In the genomic region with DNA sequence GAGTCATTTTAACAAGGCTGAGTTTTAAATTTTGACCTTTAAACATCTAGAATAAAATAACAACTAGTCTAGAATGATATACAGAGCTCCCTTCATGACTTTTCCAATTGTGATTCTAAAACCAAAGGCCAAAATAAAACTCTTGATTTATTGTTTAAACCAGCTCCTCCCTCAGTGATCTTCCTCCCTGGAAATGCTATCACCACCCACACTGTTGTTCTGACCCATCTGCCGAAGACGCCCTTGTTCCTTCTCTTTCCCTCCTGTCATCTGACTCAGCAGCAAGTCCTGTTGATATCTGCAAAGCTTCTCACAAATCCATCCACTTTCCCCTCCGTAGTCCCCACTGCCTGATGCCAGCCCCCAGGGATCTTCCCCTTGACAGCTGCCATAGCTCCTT, we compare ENCODE assay signal across 21 cellular contexts.
DNase-seq lines count a peak whose midpoint lies in the region; ATAC-seq and TF ChIP-seq lines count a peak whose summit lies in the region.
"Had no signal": no experiment of that assay in that cellular context is flagged by ENCODE, and none has a peak within 500 bp of the region (broad histone marks: within the 10 kb centered on the region; RNA-seq: fewer than 3 reads in every experiment).

No MANE protein-coding gene starts in this region.

- no peaks in the 10 kb centered on the region for H3K36me3 ChIP-seq in GM23248 (ENCODE audit: low read depth)
- no peaks in the 10 kb centered on the region for H3K36me3 ChIP-seq in esophagus squamous epithelium
- H3K36me3 ChIP-seq: BLaER1 treated with 17β-estradiol and CSF1 and Interleukin-3, amounts not matched to agents 10 nM and 100 nM had no signal

- TF ChIP-seq POLR2A in esophagus squamous epithelium (IDR thresholded peaks at IDR 0.05): no peak

- H4K20me1 ChIP-seq in GM23248 (ENCODE audit: insufficient read depth): no peaks in the 10 kb centered on the region
- H4K20me1 ChIP-seq: BLaER1 treated with 17β-estradiol and CSF1 and Interleukin-3, amounts not matched to agents 10 nM and 100 nM had no signal

- in situ Hi-C loops in GM23248 (cut with MboI): no loop called here

- ATAC-seq in GM18502 (IDR thresholded peaks at IDR 0.05; ENCODE audit: poor library complexity, unreplicated experiment) (no peak), GM18517 (IDR thresholded peaks at IDR 0.05; ENCODE audit: unreplicated experiment) (no peak)
- ATAC-seq: HCT116 had no signal

- intact Hi-C loops in esophagus squamous epithelium (cut with DNase I): no loop called here

- peaks cover 36% of the 10 kb centered on the region for H3K4me1 Mint-ChIP-seq in nephron progenitor cell
- H3K4me1 Mint-ChIP-seq: B cell; CD4-positive, CD25-positive, alpha-beta regulatory T cell; CD8-positive, alpha-beta memory T cell had no signal

- WGBS in GM23248 (ENCODE audit: low coverage in 1 of 2, low lambda C conversion rate in 2 of 2, missing lambda C conversion rate in 2 of 2), 2 experiments: 23 to 46% methylated on average over 3 of the region's 3 CpGs
- 65 to 66% methylated on average over 3 of the region's 3 CpGs for WGBS in esophagus squamous epithelium, 2 donors

- H3K9me3 Mint-ChIP-seq in nephron progenitor cell: peaks cover 15% of the 10 kb centered on the region

- H3F3A ChIP-seq in GM23248 (ENCODE audit: insufficient read depth): no peaks in the 10 kb centered on the region

- H3K27ac ChIP-seq in GM23248 (no peak overlapping the region), esophagus squamous epithelium (no peak overlapping the region)
- H3K27ac ChIP-seq: BLaER1 treated with 17β-estradiol and CSF1 and Interleukin-3, amounts not matched to agents 10 nM and 100 nM had no signal

- no peaks in the 10 kb centered on the region for H3K79me2 ChIP-seq in GM23248 (ENCODE audit: insufficient read depth)

- peak; percentile 50 for DNase-seq in GM23248
- DNase-seq in NCI-H524 treated with DMSO at 0.1 percent for 48 hours (lab: John Stamatoyannopoulos, UW): peak; percentile 18
- peak; percentile 40 for DNase-seq in fibroblast of mammary gland (ENCODE audit: low read depth)
- no peak for DNase-seq in nephron progenitor cell
- DNase-seq in stimulated activated CD4-positive, alpha-beta T cell treated with anti-CD3 and anti-CD28 coated beads, Interleukin-2, amount 100 ng/mL, for 24 hours: no peak
- DNase-seq in esophagus squamous epithelium (lab: John Stamatoyannopoulos, UW): no peak
- DNase-seq: 8988T; CD4-positive, CD25-positive, alpha-beta regulatory T cell; CD8-positive, alpha-beta memory T cell; COR-L47; DMS 273 treated with DMSO at 0.1 percent for 48 hours; DMS53; DND-41; EL; GOT3; H7 had no signal

- no peak overlapping the region for H3K9ac ChIP-seq in GM23248
- H3K9ac ChIP-seq: BLaER1 treated with 17β-estradiol and CSF1 and Interleukin-3, amounts not matched to agents 10 nM and 100 nM had no signal

- H3K27me3 Mint-ChIP-seq in nephron progenitor cell (ENCODE audit: low read depth, poor library complexity): peaks cover 4% of the 10 kb centered on the region

- H3K4me3 ChIP-seq in GM23248: no peak overlapping the region
- no peak overlapping the region for H3K4me3 ChIP-seq in fibroblast of mammary gland (ENCODE audit: control insufficient read depth, low read depth, low read length)
- no peak overlapping the region for H3K4me3 ChIP-seq in esophagus squamous epithelium
- H3K4me3 ChIP-seq: BLaER1 treated with 17β-estradiol and CSF1 and Interleukin-3, amounts not matched to agents 10 nM and 100 nM had no signal

- H3K9me3 ChIP-seq in GM23248 (ENCODE audit: low read depth) (no peaks in the 10 kb centered on the region), esophagus squamous epithelium (no peaks in the 10 kb centered on the region)

- TF ChIP-seq CTCF in fibroblast of mammary gland (conservative IDR thresholded peaks at IDR 0.05; ENCODE audit: control insufficient read depth, insufficient read depth, low read depth, low read length): no peak
- TF ChIP-seq CTCF in nephron progenitor cell (IDR thresholded peaks at IDR 0.05): no peak
- TF ChIP-seq CTCF in esophagus squamous epithelium (IDR thresholded peaks at IDR 0.05): no peak

- H3K27me3 ChIP-seq in GM23248 (replicated peaks; ENCODE audit: insufficient read depth) (no peaks in the 10 kb centered on the region), esophagus squamous epithelium (no peaks in the 10 kb centered on the region)
- H3K27me3 ChIP-seq: BLaER1 treated with 17β-estradiol and CSF1 and Interleukin-3, amounts not matched to agents 10 nM and 100 nM had no signal

- no peaks in the 10 kb centered on the region for H3K9me2 ChIP-seq in GM23248 (ENCODE audit: insufficient read depth)

- H3K4me3 Mint-ChIP-seq in nephron progenitor cell: no peak overlapping the region
- H3K4me3 Mint-ChIP-seq: B cell; CD4-positive, CD25-positive, alpha-beta regulatory T cell; CD8-positive, alpha-beta memory T cell had no signal

- H2AFZ ChIP-seq in GM23248: peak overlapping the region; percentile 46

- H3K36me3 Mint-ChIP-seq in nephron progenitor cell (ENCODE audit: low read depth): no peaks in the 10 kb centered on the region
- H3K36me3 Mint-ChIP-seq: CD4-positive, CD25-positive, alpha-beta regulatory T cell; CD8-positive, alpha-beta memory T cell had no signal

- H3K4me1 ChIP-seq in GM23248 (ENCODE audit: insufficient read depth) (peaks cover 18% of the 10 kb centered on the region), esophagus squamous epithelium (no peaks in the 10 kb centered on the region)
- H3K4me1 ChIP-seq: BLaER1 treated with 17β-estradiol and CSF1 and Interleukin-3, amounts not matched to agents 10 nM and 100 nM had no signal

- H3K27ac Mint-ChIP-seq in nephron progenitor cell: peak overlapping the region; percentile 86
- H3K27ac Mint-ChIP-seq: B cell; CD4-positive, CD25-positive, alpha-beta regulatory T cell; CD8-positive, alpha-beta memory T cell had no signal

- H3K4me2 ChIP-seq in GM23248 (ENCODE audit: unreplicated experiment): no peak overlapping the region
- H3K4me2 ChIP-seq: BLaER1 treated with 17β-estradiol and CSF1 and Interleukin-3, amounts not matched to agents 10 nM and 100 nM had no signal

Comparison
In these comparisons a context has a peak if more than half of its experiments do, and no peak if none do; other contexts are left out.
1. DNase-seq: peak in GM23248 (single experiment), NCI-H524 treated with DMSO at 0.1 percent for 48 hours (single experiment) and fibroblast of mammary gland (single experiment); none in nephron progenitor cell (single experiment), stimulated activated CD4-positive, alpha-beta T cell treated with anti-CD3 and anti-CD28 coated beads, Interleukin-2, amount 100 ng/mL, for 24 hours (0 of 2) and esophagus squamous epithelium (single experiment).